Comparison of ENCODE assay signal across 23 cellular contexts in the genomic region with DNA sequence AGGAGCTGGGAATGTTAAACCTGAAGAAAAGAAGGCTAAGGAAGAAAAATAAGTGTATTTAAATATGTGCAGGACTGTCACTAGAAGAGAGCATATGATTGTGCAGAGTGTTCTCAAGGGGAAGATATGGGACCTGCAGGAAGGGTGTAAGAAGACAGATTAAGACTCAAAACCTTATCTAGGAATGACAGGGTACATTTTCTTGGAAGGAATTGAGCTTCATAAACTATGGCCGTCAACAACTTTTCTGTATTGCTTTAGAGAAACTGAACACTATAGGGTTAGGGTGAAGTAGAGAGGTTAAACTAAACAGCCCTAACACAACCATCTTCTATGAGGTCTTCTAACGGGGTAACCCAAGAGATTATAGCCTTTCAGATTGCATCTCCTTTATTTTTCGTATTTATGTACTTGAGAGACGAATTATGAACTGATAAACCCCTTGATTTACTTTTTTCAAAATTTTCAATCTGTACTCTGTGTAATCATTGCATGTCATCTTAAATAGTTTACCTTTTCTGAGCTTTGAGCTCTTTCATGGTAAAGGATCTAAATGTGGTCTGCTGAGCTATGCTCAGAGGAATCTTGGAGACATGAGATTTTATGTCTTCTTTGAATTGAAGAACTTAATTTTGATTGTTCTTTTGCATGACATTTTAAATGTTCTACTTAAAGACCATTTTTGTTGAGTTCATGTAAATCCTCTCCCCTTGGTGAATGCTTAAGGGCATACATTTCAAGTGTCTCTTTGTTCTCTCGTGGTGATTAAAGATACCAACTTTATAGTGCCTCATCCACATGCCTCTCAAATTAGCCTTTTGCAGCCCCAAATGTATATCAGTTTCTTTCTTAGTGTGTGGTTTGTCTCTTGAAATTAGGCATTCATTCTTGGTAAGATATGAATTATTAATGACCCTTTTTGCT.
"Had no signal": no experiment of that assay in that cellular context is flagged by ENCODE, and none has a peak within 500 bp of the region (broad histone marks: within the 10 kb centered on the region; RNA-seq: fewer than 3 reads in every experiment).

No MANE protein-coding gene starts in this region.

- H3K27me3 ChIP-seq: esophagus squamous epithelium, hepatocyte, neural progenitor cell, ovary, right lobe of liver, testis, tibial nerve, upper lobe of right lung, vagina had no signal

- H3K9me3 ChIP-seq: esophagus squamous epithelium, left ventricle myocardium inferior, lower lobe of right lung, ovary, right lobe of liver, testis, tibial nerve, upper lobe of right lung, vagina had no signal

- DNase-seq: effector memory CD4-positive, alpha-beta T cell; esophagus squamous epithelium; foreskin fibroblast; kidney; left cardiac atrium; left ventricle myocardium inferior; lower lobe of right lung; natural killer cell; nucleus accumbens; ovary; right lobe of liver; stimulated activated CD4-positive, alpha-beta T cell treated with anti-CD3 and anti-CD28 coated beads, Interleukin-15, amount 100 ng/mL, for 24 hours; stimulated activated CD4-positive, alpha-beta T cell treated with anti-CD3 and anti-CD28 coated beads, Interleukin-1b, Interleukin-23, amount 100 ng/mL, for 48 hours; stimulated activated CD4-positive, alpha-beta T cell treated with anti-CD3 and anti-CD28 coated beads, Interleukin-4, amount 100 ng/mL, for 24 hours; stimulated activated naive B cell treated with anti-CD40 and anti-IgM and Interleukin-4, amounts not matched to agents 10 μg/mL and 1 μg/mL and 100 μg/mL, for 72 hours; stimulated activated naive CD8-positive, alpha-beta T cell treated with anti-CD3 and anti-CD28 coated beads, Interleukin-15, amount 100 ng/mL, for 72 hours; testis; upper lobe of right lung had no signal

- H3K4me3 ChIP-seq: esophagus squamous epithelium, hepatocyte, left ventricle myocardium inferior, lower lobe of right lung, neural progenitor cell, ovary, right lobe of liver, testis, tibial nerve, upper lobe of right lung, vagina had no signal

- H3K4me1 ChIP-seq: esophagus squamous epithelium, left ventricle myocardium inferior, lower lobe of right lung, neural progenitor cell, right lobe of liver, testis, tibial nerve, upper lobe of right lung, vagina had no signal

- H3K36me3 ChIP-seq: ovary, right lobe of liver had no signal

- ATAC-seq: left cardiac atrium; lower lobe of right lung; natural killer cell; stimulated activated naive B cell treated with anti-CD40 and anti-IgM and Interleukin-4, amounts not matched to agents 10 μg/mL and 1 μg/mL and 100 μg/mL, for 72 hours; stimulated activated naive CD8-positive, alpha-beta T cell treated with anti-CD3 and anti-CD28 coated beads, Interleukin-15, amount 100 ng/mL, for 72 hours; upper lobe of right lung had no signal

- H3K27ac ChIP-seq: epithelial cell of prostate, esophagus squamous epithelium, hepatocyte, left ventricle myocardium inferior, lower lobe of right lung, neural progenitor cell, ovary, right lobe of liver, testis, tibial nerve, upper lobe of right lung, vagina had no signal
